Comparison of ENCODE assay signal across 2 cellular contexts in genomic region chr14:60700598-60700997, GRCh38.
TF ChIP-seq lines count a peak whose summit lies in the region.

No MANE protein-coding gene starts in this region.

TF ChIP-seq in HepG2, 621 proteins besides CTCF, POLR2A, EP300 and RAD21:
- TF ChIP-seq ZNF136 (CRISPR knock-in tag; IDR thresholded peaks at IDR 0.05; ENCODE audit: low read depth) (peak; percentile 40; the same call in 1 of the 2 replicates), ZNF547 (CRISPR knock-in tag; IDR thresholded peaks at IDR 0.05) (no peak)

TF ChIP-seq in HEK293, 187 proteins besides CTCF, POLR2A, EP300 and RAD21:
- TF ChIP-seq ZNF26 (tag by site-specific recombination; IDR thresholded peaks at IDR 0.05) (no peak), ZFP69B (tag by site-specific recombination; IDR thresholded peaks at IDR 0.05) (no peak), BCL11B (tag by site-specific recombination; IDR thresholded peaks at IDR 0.05; ENCODE audit: low read depth) (no peak), PRDM1 (tag by site-specific recombination; IDR thresholded peaks at IDR 0.05) (no peak), TRIM28 (IDR thresholded peaks at IDR 0.05; ENCODE audit: borderline replicate concordance, low read length) (0 out of 2 replicates have a peak, but pooled peaks have one; percentile 47), ZNF768 (tag by site-specific recombination; IDR thresholded peaks at IDR 0.05) (no peak), SP2 (tag by site-specific recombination; IDR thresholded peaks at IDR 0.05) (no peak), ZBTB20 (tag by site-specific recombination; IDR thresholded peaks at IDR 0.05) (no peak), ZNF558 (tag by site-specific recombination; IDR thresholded peaks at IDR 0.05) (no peak), YY2 (tag by site-specific recombination; IDR thresholded peaks at IDR 0.05) (no peak), ZNF394 (tag by site-specific recombination; IDR thresholded peaks at IDR 0.05; ENCODE audit: borderline replicate concordance) (no peak), ZNF610 (tag by site-specific recombination; IDR thresholded peaks at IDR 0.05; ENCODE audit: borderline replicate concordance) (no peak), ZNF629 (tag by site-specific recombination; IDR thresholded peaks at IDR 0.05) (no peak), ZNF560 (tag by site-specific recombination; IDR thresholded peaks at IDR 0.05; ENCODE audit: borderline replicate concordance) (no peak), ZNF529 (tag by site-specific recombination; IDR thresholded peaks at IDR 0.05; ENCODE audit: insufficient replicate concordance) (peak; percentile 16), ZNF266 (tag by site-specific recombination; IDR thresholded peaks at IDR 0.05; ENCODE audit: low read depth) (no peak), SETDB1 (IDR thresholded peaks at IDR 0.05; ENCODE audit: insufficient read length, low read length) (peak; percentile 95), ZNF776 (tag by site-specific recombination; IDR thresholded peaks at IDR 0.05; ENCODE audit: borderline replicate concordance) (no peak)
